ENCODE assay signal across 1 cellular context in genomic region chr6:89411019-89411268, GRCh38.
TF ChIP-seq lines count a peak whose summit lies in the region.

No MANE protein-coding gene starts in this region.

TF ChIP-seq in GM23338, 12 proteins besides CTCF, POLR2A, EP300 and RAD21 (continued from another document):
- TF ChIP-seq REST (IDR thresholded peaks at IDR 0.05; ENCODE audit: unreplicated experiment) (no peak), ETS1 (IDR thresholded peaks at IDR 0.05) (no peak), ZNF114 (CRISPR knock-in tag; IDR thresholded peaks at IDR 0.05) (no peak), ZNF462 (CRISPR knock-in tag; IDR thresholded peaks at IDR 0.05) (no peak), EZH2phosphoT487 (IDR thresholded peaks at IDR 0.05; ENCODE audit: unreplicated experiment) (no peak), NANOG (IDR thresholded peaks at IDR 0.05; ENCODE audit: borderline replicate concordance) (no peak), STAT1 (IDR thresholded peaks at IDR 0.05; ENCODE audit: unreplicated experiment) (no peak)
